8 cellular contexts compared by ENCODE assay signal in genomic region chr6:43247115-43247999, GRCh38. TPM values are rescaled to one million over a fixed set of nuclear protein-coding genes. Genes with fewer than 3 reads are reported as not detected.
DNase-seq lines count a peak whose midpoint lies in the region; ATAC-seq and TF ChIP-seq lines count a peak whose summit lies in the region.

No MANE protein-coding gene starts in this region.

- H2BK15ac ChIP-seq in neuronal stem cell (ENCODE audit: low read length), result no peak overlapping the region

- no peaks in the 10 kb centered on the region for H3K79me1 ChIP-seq in neuronal stem cell (ENCODE audit: low read depth, low read length)

- no peak overlapping the region for H4K8ac ChIP-seq in neuronal stem cell (ENCODE audit: low read depth, low read length)

- CTCF ChIA-PET in RWPE1 (lab: Yijun Ruan, JAX), result no interaction called here

- no peak for TF ChIP-seq RAD21 in Ishikawa (IDR thresholded peaks at IDR 0.05; ENCODE audit: low read depth)

- H2AK5ac ChIP-seq in neuronal stem cell (ENCODE audit: low read depth, low read length), result peak overlapping the region; percentile 27

- H3K36me3 ChIP-seq in neuronal stem cell (replicated peaks in 1 of 2; ENCODE audit: control insufficient read depth in 2 of 2, insufficient read depth in 2 of 2, low read length in 2 of 2) (no peaks in the 10 kb centered on the region), subcutaneous abdominal adipose tissue (ENCODE audit: control insufficient read depth in 5 of 5, insufficient read depth in 5 of 5, low read length in 5 of 5) (no peaks in the 10 kb centered on the region)

- H3K9ac ChIP-seq in neuronal stem cell (ENCODE audit: low read depth, low read length, poor library complexity) (peak overlapping the region; percentile 91), subcutaneous abdominal adipose tissue (ENCODE audit: low read length in 5 of 5) (peak overlapping the region; percentile 38 to 80 (median 73))

- H4K91ac ChIP-seq in neuronal stem cell (ENCODE audit: low read depth, low read length, poor library complexity), result no peak overlapping the region

- no peak for TF ChIP-seq CTCF in RWPE1 (conservative IDR thresholded peaks at IDR 0.05; ENCODE audit: low read depth)

- H3K27me3 ChIP-seq in neuronal stem cell (ENCODE audit: control insufficient read depth in 3 of 3, insufficient read depth in 3 of 3, low read depth in 1 of 3, low read length in 3 of 3) (peaks cover 7 to 28% (median 23%) of the 10 kb centered on the region in 3 experiments), subcutaneous abdominal adipose tissue (ENCODE audit: control insufficient read depth in 5 of 5, insufficient read depth in 4 of 5, low read length in 5 of 5) (peaks cover 25 to 46% (median 41%) of the 10 kb centered on the region in 5 donors)

- H2AFZ ChIP-seq in neuronal stem cell (ENCODE audit: low read length), result peak overlapping the region; percentile 88

- H3K4ac ChIP-seq in neuronal stem cell (ENCODE audit: low read length), result no peak overlapping the region

- no peak overlapping the region for H3K14ac ChIP-seq in neuronal stem cell (ENCODE audit: low read length)

- H3K4me2 ChIP-seq in neuronal stem cell (ENCODE audit: insufficient read depth, low read length, poor library complexity, severe bottlenecking), result peak overlapping the region; percentile 99

- ATAC-seq in GM21529 (IDR thresholded peaks at IDR 0.05; ENCODE audit: unreplicated experiment), result peak; percentile 88

- H3K9me3 ChIP-seq in neuronal stem cell (replicated peaks in 1 of 2; ENCODE audit: control insufficient read depth in 2 of 2, insufficient read depth in 1 of 2, low read depth in 1 of 2, low read length in 2 of 2) (no peaks in the 10 kb centered on the region), subcutaneous abdominal adipose tissue (ENCODE audit: control insufficient read depth in 5 of 5, low read length in 5 of 5) (no peaks in the 10 kb centered on the region)

- peak overlapping the region; percentile 87 for H3K23ac ChIP-seq in neuronal stem cell (ENCODE audit: low read depth, low read length, poor library complexity)

- DNase-seq in DMS 273 (lab: John Stamatoyannopoulos, UW; ENCODE audit: unreplicated experiment) (peak; percentile 94), RWPE1 (ENCODE audit: low spot score) (peak; percentile 81), germinal center (ENCODE audit: low spot score) (peak; percentile 93), neuronal stem cell (ENCODE audit: low spot score) (peak; percentile 85)
- DNase-seq in activated gamma-delta T cell treated with anti-CD3 and anti-CD28 coated beads, Interleukin-2, amount 50 U/mL, for 16 hours (ENCODE audit: low read depth), result peak; percentile 58

- H2BK12ac ChIP-seq in neuronal stem cell (ENCODE audit: low read length), result no peak overlapping the region

- no CpG with 5 or more reads among the region's 46 CpGs for WGBS in neuronal stem cell (ENCODE audit: extremely low coverage in 2 of 2, insufficient read length in 2 of 2, insufficient replicate concordance in 1 of 2), 2 donors

- POLR2A ChIA-PET in RWPE1 (lab: Yijun Ruan, JAX; ENCODE audit: low non-redundant PET), result no interaction called here

- H3K4me1 ChIP-seq in neuronal stem cell (ENCODE audit: control insufficient read depth in 2 of 2, insufficient read depth in 1 of 2, low read depth in 1 of 2, low read length in 2 of 2) (peaks cover 12 to 20% of the 10 kb centered on the region in 2 donors), subcutaneous abdominal adipose tissue (ENCODE audit: control insufficient read depth in 5 of 5, insufficient read depth in 5 of 5, low read length in 5 of 5) (peaks cover 0 to 22% (median 17%) of the 10 kb centered on the region in 5 donors)

- H3K18ac ChIP-seq in neuronal stem cell (ENCODE audit: low read length), result peak overlapping the region; percentile 89

- no peak overlapping the region for H3K27ac ChIP-seq in RWPE1
- peak overlapping the region; percentile 75 for H3K27ac ChIP-seq in neuronal stem cell (replicated peaks; ENCODE audit: low read length)
- H3K27ac ChIP-seq in subcutaneous abdominal adipose tissue (ENCODE audit: low read depth, low read length), result no peak overlapping the region

- no peak overlapping the region for H2BK120ac ChIP-seq in neuronal stem cell (ENCODE audit: low read depth, low read length)

- peak overlapping the region; percentile 77 to 83 for H3K4me3 ChIP-seq in neuronal stem cell (ENCODE audit: low read length in 2 of 2)
- H3K4me3 ChIP-seq in subcutaneous abdominal adipose tissue (ENCODE audit: low read depth in 1 of 5, low read length in 5 of 5), result peak overlapping the region; percentile 73 to 84 (median 76)

- TF ChIP-seq EP300 in Ishikawa (IDR thresholded peaks at IDR 0.05; ENCODE audit: borderline replicate concordance), result no peak; the same call in 1 of the 2 replicates

- H2BK5ac ChIP-seq in neuronal stem cell (ENCODE audit: low read length), result peak overlapping the region; percentile 55

TF ChIP-seq in Ishikawa, 13 proteins besides CTCF, POLR2A, EP300 and RAD21:
- TF ChIP-seq ZBTB7A (IDR thresholded peaks at IDR 0.05; ENCODE audit: low read depth) (0 out of 2 replicates have a peak, but pooled peaks have one; percentile 36), TEAD4 (IDR thresholded peaks at IDR 0.05) (no peak), NFIC (IDR thresholded peaks at IDR 0.05) (no peak), USF1 (IDR thresholded peaks at IDR 0.05) (0 out of 2 replicates have a peak, but pooled peaks have one; percentile 38), CREB1 (IDR thresholded peaks at IDR 0.05; ENCODE audit: low read depth) (0 out of 2 replicates have a peak, but pooled peaks have one; percentile 21), CEBPB (IDR thresholded peaks at IDR 0.05) (no peak), REST (IDR thresholded peaks at IDR 0.05; ENCODE audit: low read depth) (no peak), TAF1 (IDR thresholded peaks at IDR 0.05; ENCODE audit: low read depth) (0 out of 2 replicates have a peak, but pooled peaks have one; percentile 48), EGR1 (IDR thresholded peaks at IDR 0.05) (peak; percentile 94), TCF12 (IDR thresholded peaks at IDR 0.05; ENCODE audit: low read depth) (peak; percentile 60), YY1 (IDR thresholded peaks at IDR 0.05; ENCODE audit: low read depth) (peak; percentile 64; the same call in 1 of the 2 replicates), FOXM1 (IDR thresholded peaks at IDR 0.05; ENCODE audit: borderline replicate concordance, low read depth) (no peak)
- TF ChIP-seq, protein P1, sequence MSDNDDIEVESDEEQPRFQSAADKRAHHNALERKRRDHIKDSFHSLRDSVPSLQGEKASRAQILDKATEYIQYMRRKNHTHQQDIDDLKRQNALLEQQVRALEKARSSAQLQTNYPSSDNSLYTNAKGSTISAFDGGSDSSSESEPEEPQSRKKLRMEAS (IDR thresholded peaks at IDR 0.05), result peak; percentile 36; the same call in 1 of the 2 replicates

RNA-seq across cellular contexts. Expression of gene TTBK1, which starts 4.1 kb away (rescaled TPM):
- 1.5 TPM for polyA plus RNA-seq in neuronal stem cell (2013, experiment 1 of 2)
- 1.5 TPM for polyA plus RNA-seq in neuronal stem cell (2013, experiment 2 of 2)

RNA-seq across cellular contexts. Expression of gene DNPH1, which starts 18.1 kb away (rescaled TPM):
- polyA plus RNA-seq in neuronal stem cell (2013, experiment 1 of 2), result 110 TPM
- 110 TPM for polyA plus RNA-seq in neuronal stem cell (2013, experiment 2 of 2)

RNA-seq across cellular contexts. Expression of gene SLC22A7, which starts 50.7 kb away (rescaled TPM):
- polyA plus RNA-seq in neuronal stem cell (2013, experiment 1 of 2), result 0.01 TPM
- not detected for polyA plus RNA-seq in neuronal stem cell (2013, experiment 2 of 2)
